Comparison of ENCODE assay signal across 8 cellular contexts in genomic region chrX:149939271-149940014, GRCh38. TPM values are rescaled to one million over a fixed set of nuclear protein-coding genes. Genes with fewer than 3 reads are reported as not detected.
DNase-seq lines count a peak whose midpoint lies in the region; ATAC-seq and TF ChIP-seq lines count a peak whose summit lies in the region.

No MANE protein-coding gene starts in this region.

- H3K36me3 ChIP-seq in kidney epithelial cell (ENCODE audit: control insufficient read depth, insufficient read depth, low read length), result no peaks in the 10 kb centered on the region

- TF ChIP-seq CTCF in GM13976 (IDR thresholded peaks at IDR 0.05; ENCODE audit: borderline replicate concordance, control extremely low read depth, extremely low read depth, insufficient read depth, missing control alignments) (no peak), kidney epithelial cell (IDR thresholded peaks at IDR 0.05; ENCODE audit: insufficient read depth, low read length, poor library complexity, severe bottlenecking) (no peak)

- H3K4me3 Mint-ChIP-seq in central memory CD8-positive, alpha-beta T cell, result peak overlapping the region; percentile 76

- no peaks in the 10 kb centered on the region for H3K27me3 ChIP-seq in kidney epithelial cell (ENCODE audit: control insufficient read depth, insufficient read depth, low read length)

- peak overlapping the region; percentile 90 for H3K27ac Mint-ChIP-seq in central memory CD8-positive, alpha-beta T cell (ENCODE audit: low read depth)

- ATAC-seq in HG03159 (IDR thresholded peaks at IDR 0.05; ENCODE audit: unreplicated experiment) (peak; percentile 11), HG03571 (IDR thresholded peaks at IDR 0.05; ENCODE audit: unreplicated experiment) (no peak)
- ATAC-seq in central memory CD8-positive, alpha-beta T cell (replicated peaks; ENCODE audit: extremely low read depth, poor library complexity, severe bottlenecking), result peak; percentile 33

- DNase-seq in GM13976 (ENCODE audit: low spot score) (peak; percentile 83), NCI-H446 (lab: John Stamatoyannopoulos, UW) (peak; percentile 81 to 96), kidney epithelial cell (ENCODE audit: low read depth) (no peak)
- peak; percentile 83 for DNase-seq in activated CD4-positive, CD25-positive, alpha-beta regulatory T cell treated with anti-CD3 and anti-CD28 coated beads, Interleukin-2, amount 50 U/mL, for 72 hours
- peak; percentile 76 to 79 for DNase-seq in central memory CD8-positive, alpha-beta T cell (ENCODE audit: low spot score in 2 of 2)
- peak; percentile 77 to 86 (median 85) for DNase-seq in stimulated activated CD4-positive, alpha-beta T cell treated with anti-CD3 and anti-CD28 coated beads, Interleukin-12 subunit alpha, Interleukin-12 subunit beta, amount 100 ng/mL, for 48 hours (ENCODE audit: low read depth in 2 of 3, low spot score in 1 of 3)

- H3K36me3 Mint-ChIP-seq in central memory CD8-positive, alpha-beta T cell (ENCODE audit: insufficient read depth), result peaks cover 9% of the 10 kb centered on the region

- no peaks in the 10 kb centered on the region for H3K27me3 Mint-ChIP-seq in central memory CD8-positive, alpha-beta T cell

- H3K4me1 Mint-ChIP-seq in central memory CD8-positive, alpha-beta T cell, result peaks cover 8% of the 10 kb centered on the region

- in situ Hi-C loops in GM13976 (cut with MboI; ENCODE audit: low sequenced_read_pairs, unreplicated experiment), result no loop called here

- H3K4me3 ChIP-seq in kidney epithelial cell (ENCODE audit: low read depth, low read length), result peak overlapping the region; percentile 65

- H3K9me3 Mint-ChIP-seq in central memory CD8-positive, alpha-beta T cell, result no peaks in the 10 kb centered on the region

RNA-seq across cellular contexts. Expression of gene EOLA2, which starts 1.2 kb away (rescaled TPM):
- total RNA-seq in kidney epithelial cell, result 27.2 and 30.0 TPM in 2 replicates

RNA-seq across cellular contexts. Expression of gene HSFX4, which starts 10.1 kb away (rescaled TPM):
- total RNA-seq in kidney epithelial cell, result not detected in 2 replicates

RNA-seq across cellular contexts. Expression of gene MAGEA8, which starts 58.5 kb away (rescaled TPM):
- total RNA-seq in kidney epithelial cell, result not detected in 2 replicates
